In the genomic region with DNA sequence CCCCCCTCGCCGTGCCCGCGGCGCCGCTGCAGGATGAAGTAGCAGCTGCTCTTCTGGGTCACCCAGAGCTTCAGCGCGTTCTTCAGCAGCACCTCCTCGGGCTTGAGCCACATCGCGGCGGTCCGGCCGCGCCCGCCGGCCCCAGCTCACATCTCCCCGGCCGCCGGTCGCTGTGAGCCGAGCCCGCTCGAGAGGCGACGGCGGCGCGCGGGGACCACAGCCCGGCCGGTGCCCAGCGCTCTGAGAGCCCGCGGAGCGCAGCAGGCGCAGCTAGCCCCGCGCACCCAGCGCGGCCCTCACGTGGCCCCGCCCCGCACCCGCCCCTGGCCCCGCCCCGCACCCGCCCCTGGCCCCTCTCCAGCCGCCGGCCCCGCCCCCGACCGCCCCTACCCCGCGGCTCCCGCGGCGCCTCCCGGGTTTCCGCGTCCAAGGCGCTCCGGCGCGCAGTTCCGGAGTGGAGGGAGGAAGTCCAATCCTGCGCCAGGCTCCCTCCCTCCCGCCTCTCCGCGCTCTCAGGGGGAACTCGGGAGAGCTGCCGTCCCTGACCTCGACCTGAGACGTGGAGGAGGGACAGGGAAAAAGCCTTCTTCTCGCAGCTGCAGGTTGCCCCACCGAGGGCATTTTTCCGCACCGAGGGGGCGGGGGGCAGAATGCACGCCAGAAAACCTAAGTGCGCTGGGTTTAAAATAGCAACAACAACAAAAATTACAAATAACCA, we compare ENCODE assay signal across 8 cellular contexts.
DNase-seq lines count a peak whose midpoint lies in the region; ATAC-seq lines count a peak whose summit lies in the region.

A gene (minus strand): TSS at position 242 of the 718 bp plus-strand sequence. CDS start 129 bp downstream, at position 113.

- ATAC-seq in GM18517 (IDR thresholded peaks at IDR 0.05; ENCODE audit: unreplicated experiment) = peak; percentile 44
- ATAC-seq in HG03045 (IDR thresholded peaks at IDR 0.05; ENCODE audit: unreplicated experiment) = peak; percentile 65

- DNase-seq in 8988T = peak; percentile 83
- DNase-seq in NCI-H345 (lab: John Stamatoyannopoulos, UW) = peak; percentile 91
- peak; percentile 44 for DNase-seq in activated CD4-positive, alpha-beta T cell treated with anti-CD3 and anti-CD28 coated beads, Interleukin-2, amount 50 U/mL, for 1 hour
- peak; percentile 70 for DNase-seq in dedifferentiated amniotic fluid mesenchymal stem cell (ENCODE audit: extremely low spot score)
- peak; percentile 97 for DNase-seq in left kidney (ENCODE audit: low read depth, low spot score)
- DNase-seq in stimulated activated CD4-positive, alpha-beta T cell treated with anti-CD3 and anti-CD28 coated beads, Interleukin-1b, Interleukin-23, amount 100 ng/mL, for 4 hours (ENCODE audit: low read depth in 2 of 2) = peak; percentile 48 to 68

Comparison
In these comparisons a context has a peak if more than half of its experiments do, and no peak if none do; other contexts are left out.
1. Peak in every context shown above with its lines: DNase-seq and ATAC-seq.
2. DNase-seq: peak in every context shown above with its lines; median percentile 97 in left kidney; 91 in NCI-H345; 83 in 8988T; 70 in dedifferentiated amniotic fluid mesenchymal stem cell; 58 in stimulated activated CD4-positive, alpha-beta T cell treated with anti-CD3 and anti-CD28 coated beads, Interleukin-1b, Interleukin-23, amount 100 ng/mL, for 4 hours; 44 in activated CD4-positive, alpha-beta T cell treated with anti-CD3 and anti-CD28 coated beads, Interleukin-2, amount 50 U/mL, for 1 hour.